ENCODE assay signal across 13 cellular contexts in genomic region chr6:141261672-141262060, GRCh38.
DNase-seq lines count a peak whose midpoint lies in the region; ATAC-seq, FAIRE-seq and TF ChIP-seq lines count a peak whose summit lies in the region.
"Had no signal": no experiment of that assay in that cellular context is flagged by ENCODE, and none has a peak within 500 bp of the region (broad histone marks: within the 10 kb centered on the region; RNA-seq: fewer than 3 reads in every experiment).

No MANE protein-coding gene starts in this region.

- no peak for TF ChIP-seq POLR2A in GM12892 (IDR thresholded peaks at IDR 0.05; ENCODE audit: low read depth, low read length)

- no peak overlapping the region for H3K9ac ChIP-seq in OCI-LY1 (ENCODE audit: low read length)

- peak; percentile 50 for ATAC-seq in Right ventricle myocardium superior (ENCODE audit: poor library complexity)
- peak; percentile 50 for ATAC-seq in left ventricle myocardium superior
- no peak for ATAC-seq in GM19467 (IDR thresholded peaks at IDR 0.05; ENCODE audit: unreplicated experiment)
- ATAC-seq: GM23338 had no signal

- H3K36me3 ChIP-seq in OCI-LY1 (ENCODE audit: insufficient read depth, low read length) (no peaks in the 10 kb centered on the region), osteoblast (ENCODE audit: insufficient read depth, low read length) (no peaks in the 10 kb centered on the region)

- H3K27ac ChIP-seq in OCI-LY1 (ENCODE audit: low read depth, low read length, poor library complexity, severe bottlenecking) (no peak overlapping the region), osteoblast (ENCODE audit: low read depth, low read length) (no peak overlapping the region)

- 0 out of 2 replicates have a peak overlapping the region, but pooled peaks have one; percentile 32 for H2AFZ ChIP-seq in OCI-LY1 (ENCODE audit: low read length)
- H2AFZ ChIP-seq in osteoblast (ENCODE audit: low read length) = peak overlapping the region; percentile 16

- no peak for TF ChIP-seq CTCF in OCI-LY1 (IDR thresholded peaks at IDR 0.05; ENCODE audit: low read length)
- TF ChIP-seq CTCF in osteoblast (IDR thresholded peaks at IDR 0.05; ENCODE audit: extremely low read depth, low read depth, low read length) = no peak

- peaks cover 39% of the 10 kb centered on the region for H3K4me1 ChIP-seq in OCI-LY1 (ENCODE audit: insufficient read depth, low read length, severe bottlenecking)
- H3K4me1 ChIP-seq in osteoblast (ENCODE audit: insufficient read depth, low read length) = no peaks in the 10 kb centered on the region

- no peak overlapping the region for H3K4me2 ChIP-seq in OCI-LY1 (ENCODE audit: low read length)
- H3K4me2 ChIP-seq in osteoblast (ENCODE audit: insufficient read depth, low read length) = no peak overlapping the region
- H3K4me2 ChIP-seq: GM23338 had no signal

- no peaks in the 10 kb centered on the region for H3F3A ChIP-seq in OCI-LY1 (ENCODE audit: insufficient read depth, low read length)

- FAIRE-seq in GM12892 (lab: Jason Lieb, UNC) = no peak

- H3K9me2 ChIP-seq in OCI-LY1 (ENCODE audit: low read depth, low read length) = no peaks in the 10 kb centered on the region

- H3K9me3 ChIP-seq in OCI-LY1 (ENCODE audit: low read length) (no peaks in the 10 kb centered on the region), osteoblast (ENCODE audit: low read depth, low read length) (no peaks in the 10 kb centered on the region)

- DNase-seq in Right ventricle myocardium superior = no peak
- no peak for DNase-seq in cardiac septum (ENCODE audit: low spot score)
- DNase-seq in left ventricle myocardium superior = no peak
- peak; percentile 5 for DNase-seq in osteoblast (ENCODE audit: insufficient read length, low spot score, missing footprints)
- DNase-seq in T-helper 2 cell = no peak
- DNase-seq in GM12892 (ENCODE audit: insufficient read length) = no peak
- DNase-seq: C1 segment of cervical spinal cord; CD4-positive, alpha-beta T cell; DMS 273 treated with DMSO at 0.1 percent for 48 hours; H7 had no signal

- no peaks in the 10 kb centered on the region for H3K79me2 ChIP-seq in OCI-LY1 (ENCODE audit: insufficient read depth, low read length)
- H3K79me2 ChIP-seq in osteoblast (ENCODE audit: insufficient read depth, low read length) = no peaks in the 10 kb centered on the region

- intact Hi-C loops in Right ventricle myocardium superior (cut with DNase I) = no loop called here
- intact Hi-C loops in cardiac septum (cut with DNase I) = no loop called here
- intact Hi-C loops in left ventricle myocardium superior (cut with micrococcal nuclease) = no loop called here

- H3K4me3 ChIP-seq in OCI-LY1 (ENCODE audit: low read depth, low read length, poor library complexity, severe bottlenecking) (no peak overlapping the region), osteoblast (ENCODE audit: insufficient read depth, low read length) (no peak overlapping the region)
- H3K4me3 ChIP-seq: GM23338 had no signal

- no peaks in the 10 kb centered on the region for H4K20me1 ChIP-seq in OCI-LY1 (ENCODE audit: insufficient read depth, low read length)
- no peaks in the 10 kb centered on the region for H4K20me1 ChIP-seq in osteoblast (ENCODE audit: insufficient read depth, low read length)

- H3K27me3 ChIP-seq in OCI-LY1 (ENCODE audit: insufficient read depth, low read length) = no peaks in the 10 kb centered on the region
- H3K27me3 ChIP-seq in osteoblast (ENCODE audit: insufficient read depth, low read length) = no peaks in the 10 kb centered on the region
